In genomic region chrX:1248381-1249061, GRCh38 we compare ENCODE assay signal across 9 cellular contexts. TPM values are rescaled to one million over a fixed set of nuclear protein-coding genes. Genes with fewer than 3 reads are reported as not detected.
A peak's percentile ranks its signal among the peaks of the same experiment; 100 is the strongest.
DNase-seq lines count a peak whose midpoint lies in the region; ATAC-seq, FAIRE-seq and TF ChIP-seq lines count a peak whose summit lies in the region.
"Had no signal": no experiment of that assay in that cellular context is flagged by ENCODE, and none has a peak within 500 bp of the region (broad histone marks: within the 10 kb centered on the region; RNA-seq: fewer than 3 reads in every experiment).

No MANE protein-coding gene starts in this region.

- H3K27ac ChIP-seq in HL-60 (replicated peaks) (peak overlapping the region; percentile 68), GM12878 (ENCODE audit: control insufficient read depth, insufficient read depth) (no peak overlapping the region), neural progenitor cell (peak overlapping the region; percentile 98)

- H3K79me2 ChIP-seq in GM12878 (ENCODE audit: control insufficient read depth, insufficient read depth, low read length) (no peaks in the 10 kb centered on the region), neural progenitor cell (ENCODE audit: low read depth) (peaks cover 8% of the 10 kb centered on the region)

- H4K20me1 ChIP-seq in GM12878 (ENCODE audit: control insufficient read depth, insufficient read depth) (no peaks in the 10 kb centered on the region), neural progenitor cell (ENCODE audit: low read depth) (no peaks in the 10 kb centered on the region)

- BruUV-seq in GM12878 (replicated peaks; lab: Mats Ljungman, UMichigan): no TSS peak

- WGBS in GM12878 (ENCODE audit: insufficient coverage, insufficient replicate concordance, low lambda C conversion rate, missing lambda C conversion rate): 52% methylated on average over 22 of the region's 34 CpGs

- SMC1A ChIA-PET in GM12878 (lab: Charles Lee; ENCODE audit: uncharacterized antibody, unreplicated experiment): no interaction called here

- H3K4me1 ChIP-seq in GM12878 (ENCODE audit: control insufficient read depth, insufficient read depth, low read length) (peaks cover 13% of the 10 kb centered on the region), neural progenitor cell (peaks cover 15% of the 10 kb centered on the region)

- TF ChIP-seq CTCF in HL-60 (IDR thresholded peaks at IDR 0.05; ENCODE audit: insufficient read depth, low read length) (no peak), GM12878 (IDR thresholded peaks at IDR 0.05 in 2 of 3, conservative IDR thresholded peaks at IDR 0.05 in 1 of 3; ENCODE audit: control insufficient read depth in 2 of 3, extremely low read depth in 1 of 3, insufficient read depth in 1 of 3, low read depth in 3 of 3, low read length in 3 of 3) (no peak), neural progenitor cell (IDR thresholded peaks at IDR 0.05) (no peak)

- intact Hi-C loops in GM12878 (cut with micrococcal nuclease; ENCODE audit: unreplicated experiment): loop anchor here (5.0 to 10.0 kb wide), 2 partner anchors 74 to 934 kb away; partner anchors contain the start of gene GTPBP6

- FAIRE-seq in GM12878 (lab: Jason Lieb, UNC): no peak

- ATAC-seq in GM12878: no peak
- no peak for ATAC-seq in GM21423 (IDR thresholded peaks at IDR 0.05; ENCODE audit: unreplicated experiment)
- no peak for ATAC-seq in GM19397 (IDR thresholded peaks at IDR 0.05; ENCODE audit: unreplicated experiment)

- no peaks in the 10 kb centered on the region for H3K27me3 ChIP-seq in HL-60 (ENCODE audit: insufficient read depth, poor library complexity, severe bottlenecking)
- H3K27me3 ChIP-seq in GM12878 (replicated peaks in 1 of 2; ENCODE audit: control insufficient read depth in 2 of 2, insufficient read depth in 2 of 2, low read length in 1 of 2): no peaks in the 10 kb centered on the region
- no peaks in the 10 kb centered on the region for H3K27me3 ChIP-seq in neural progenitor cell

- DNase-seq in DMS114 treated with DMSO at 0.1 percent for 48 hours (lab: John Stamatoyannopoulos, UW; ENCODE audit: unreplicated experiment): peak; percentile 18
- DNase-seq in HL-60 (ENCODE audit: low read depth in 1 of 2, low spot score in 1 of 2): peak in 1 of 2 experiments; percentile 40
- no peak for DNase-seq in GM12878 (ENCODE audit: low read depth, low spot score)
- DNase-seq in neural progenitor cell (ENCODE audit: low spot score): peak; percentile 97
- no peak for DNase-seq in HPDE6-E6E7 (ENCODE audit: extremely low spot score)
- no peak for DNase-seq in NK-92 (lab: John Stamatoyannopoulos, UW; ENCODE audit: unreplicated experiment)

- H3K36me3 ChIP-seq in GM12878 (ENCODE audit: control insufficient read depth in 2 of 2, insufficient read depth in 2 of 2, low read length in 1 of 2): no peaks in the 10 kb centered on the region
- H3K36me3 ChIP-seq in neural progenitor cell: no peaks in the 10 kb centered on the region

- H3K4me2 ChIP-seq in GM12878 (ENCODE audit: control insufficient read depth, insufficient read depth) (peak overlapping the region; percentile 87), neural progenitor cell (peak overlapping the region; percentile 79)

- peaks cover 16% of the 10 kb centered on the region for H3K4me1 Mint-ChIP-seq in neural progenitor cell

- CTCF ChIA-PET in GM12878 (lab: Yijun Ruan, JAX): no interaction called here

- H3K4me3 ChIP-seq in HL-60 (replicated peaks; ENCODE audit: insufficient read depth, low read length): no peak overlapping the region; the same call in 1 of the 2 replicates
- H3K4me3 ChIP-seq in GM12878: no peak overlapping the region
- H3K4me3 ChIP-seq in neural progenitor cell: peak overlapping the region; percentile 43
- H3K4me3 ChIP-seq: lung had no signal

- in situ Hi-C loops in GM12878 (cut with MboI): no loop called here

- TF ChIP-seq POLR2A in GM12878 (IDR thresholded peaks at IDR 0.05; ENCODE audit: low read depth, low read length): no peak

- POLR2A ChIA-PET in GM12878 (lab: Charles Lee): no interaction called here

- peak overlapping the region; percentile 78 for H3K27ac Mint-ChIP-seq in neural progenitor cell

- peaks cover 51% of the 10 kb centered on the region for H3F3A ChIP-seq in neural progenitor cell (ENCODE audit: low read depth)

- H3K9me3 ChIP-seq in GM12878 (replicated peaks; ENCODE audit: control insufficient read depth, insufficient read depth, low read length): no peaks in the 10 kb centered on the region; the same call in 2 of the 3 replicates
- H3K9me3 ChIP-seq in neural progenitor cell (ENCODE audit: low read depth): no peaks in the 10 kb centered on the region

- H2AFZ ChIP-seq in GM12878 (ENCODE audit: control insufficient read depth, low read depth, low read length) (no peak overlapping the region), neural progenitor cell (replicated peaks) (no peak overlapping the region)

- RAD21 ChIA-PET in GM12878 (lab: Charles Lee; ENCODE audit: unreplicated experiment): no interaction called here

- no peak for TF ChIP-seq RAD21 in GM12878 (IDR thresholded peaks at IDR 0.05; ENCODE audit: insufficient read depth, low read depth, low read length)

- no peak overlapping the region for H3K9ac ChIP-seq in GM12878 (ENCODE audit: control insufficient read depth, insufficient read depth, low read length)
- no peak overlapping the region for H3K9ac ChIP-seq in neural progenitor cell

- no peak for TF ChIP-seq EP300 in GM12878 (IDR thresholded peaks at IDR 0.05; ENCODE audit: borderline replicate concordance in 1 of 2, control insufficient read depth in 1 of 2, low read depth in 2 of 2, low read length in 2 of 2)

- peaks cover 26% of the 10 kb centered on the region for H3K9me3 Mint-ChIP-seq in neural progenitor cell

- peaks cover 6% of the 10 kb centered on the region for H3K27me3 Mint-ChIP-seq in neural progenitor cell (ENCODE audit: insufficient read depth, low read depth)

- H3K36me3 Mint-ChIP-seq in neural progenitor cell: peaks cover 10% of the 10 kb centered on the region

- peak overlapping the region; percentile 78 for H3K4me3 Mint-ChIP-seq in neural progenitor cell

TF ChIP-seq in GM12878, 131 proteins besides CTCF, POLR2A, EP300 and RAD21 (continues in another document):
- TF ChIP-seq TAF1 (IDR thresholded peaks at IDR 0.05; ENCODE audit: borderline replicate concordance, low read depth, low read length): no peak
- no peak for TF ChIP-seq MTA2 (IDR thresholded peaks at IDR 0.05; ENCODE audit: low read depth)
- no peak for TF ChIP-seq RELA (IDR thresholded peaks at IDR 0.05; ENCODE audit: borderline replicate concordance, partially characterized antibody)

RNA-seq across cellular contexts. Expression of gene CSF2RA, which starts 20.1 kb away (rescaled TPM):
- 0.86 and 1.6 TPM in 2 replicates for total RNA-seq in GM12878 (2013; cell fraction: nucleolus; rRNA removed)
- total RNA-seq in GM12878 (2014; rRNA removed): 0.40 TPM in 1 of 2 replicates, not detected in the other
- total RNA-seq in GM12878 (2014; rRNA removed; fragmentation: Illumina TruSeq; extraction: Trizol): 0.31 and 0.46 TPM in 2 replicates
- total RNA-seq in GM12878 (2021): 0.18 and 0.48 TPM in 2 replicates
- polyA plus RNA-seq in GM12878 (2011; ENCODE audit: low read depth): 0.37 TPM
- polyA plus RNA-seq in GM12878 (2011; rRNA removed): 0.16 TPM in 1 of 2 replicates, not detected in the other
- 0.15 and 0.16 TPM in 2 replicates for polyA plus RNA-seq in GM12878 (2011; cell fraction: cytosol; rRNA removed)
- 0.15 TPM in 1 of 2 replicates, not detected in the other for polyA plus RNA-seq in GM12878 (2011; cell fraction: nucleus; rRNA removed)
- polyA plus RNA-seq in GM12878 (2012): 0.42 and 0.53 TPM in 2 replicates
- 0.21 and 1.4 TPM in 2 replicates for polyA plus RNA-seq in GM12878 (2014; fragmentation: Illumina TruSeq; extraction: Trizol)
- polyA plus RNA-seq in GM12878 (2014; fragmentation: Nextera tagmentation; extraction: Ambion mirVana): under 1 TPM; 0.18 to 0.48 TPM
- polyA plus RNA-seq in GM12878 (2014; rRNA removed): 0.54 and 0.86 TPM in 2 replicates
- polyA plus RNA-seq in GM12878 (2016; fragmentation: Nextera tagmentation; extraction: Ambion mirVana): under 1 TPM in 1 of 2 experiments, not detected in 1; 0.57 TPM
- 0.10 and 0.37 TPM in 2 replicates for polyA minus RNA-seq in GM12878 (2011; rRNA and poly(A)+ RNA removed)
- polyA minus RNA-seq in GM12878 (2011; cell fraction: cytosol; rRNA and poly(A)+ RNA removed): 2.9 and 3.6 TPM in 2 replicates
- not detected in 2 replicates for polyA minus RNA-seq in GM12878 (2011; cell fraction: nucleus; rRNA and poly(A)+ RNA removed)
- total RNA-seq in neural progenitor cell (ENCODE audit: low replicate concordance): 4.6 and 5.8 TPM in 2 replicates

RNA-seq across cellular contexts. Expression of gene CRLF2, which starts 36.1 kb away (rescaled TPM):
- 24.3 and 25.4 TPM in 2 replicates for total RNA-seq in GM12878 (2013; cell fraction: nucleolus; rRNA removed)
- 6.5 and 7.2 TPM in 2 replicates for total RNA-seq in GM12878 (2014; rRNA removed)
- 4.9 and 5.1 TPM in 2 replicates for total RNA-seq in GM12878 (2014; rRNA removed; fragmentation: Illumina TruSeq; extraction: Trizol)
- 5.3 and 5.8 TPM in 2 replicates for total RNA-seq in GM12878 (2021)
- 1.2 TPM for polyA plus RNA-seq in GM12878 (2011; ENCODE audit: low read depth)
- polyA plus RNA-seq in GM12878 (2011; rRNA removed): 2.6 and 3.2 TPM in 2 replicates
- polyA plus RNA-seq in GM12878 (2011; cell fraction: cytosol; rRNA removed): 2.8 and 3.5 TPM in 2 replicates
- 2.5 and 2.9 TPM in 2 replicates for polyA plus RNA-seq in GM12878 (2011; cell fraction: nucleus; rRNA removed)
- 0.94 and 1.8 TPM in 2 replicates for polyA plus RNA-seq in GM12878 (2012)
- 4.1 and 4.3 TPM in 2 replicates for polyA plus RNA-seq in GM12878 (2014; fragmentation: Illumina TruSeq; extraction: Trizol)
- polyA plus RNA-seq in GM12878 (2014; fragmentation: Nextera tagmentation; extraction: Ambion mirVana): 1 to 10 TPM; 2.7 to 3.0 TPM
- 6.4 and 6.8 TPM in 2 replicates for polyA plus RNA-seq in GM12878 (2014; rRNA removed)
- polyA plus RNA-seq in GM12878 (2016; fragmentation: Nextera tagmentation; extraction: Ambion mirVana): 1 to 10 TPM; 3.9 to 5.1 TPM
- 2.9 and 5.8 TPM in 2 replicates for polyA minus RNA-seq in GM12878 (2011; rRNA and poly(A)+ RNA removed)
- polyA minus RNA-seq in GM12878 (2011; cell fraction: cytosol; rRNA and poly(A)+ RNA removed): 0.83 and 2.7 TPM in 2 replicates
- polyA minus RNA-seq in GM12878 (2011; cell fraction: nucleus; rRNA and poly(A)+ RNA removed): 1.1 and 2.1 TPM in 2 replicates
- total RNA-seq in neural progenitor cell (ENCODE audit: low replicate concordance): not detected in 2 replicates

Comparison
In these comparisons a context has a peak if more than half of its experiments do, and no peak if none do; other contexts are left out.
1. DNase-seq: peak in DMS114 treated with DMSO at 0.1 percent for 48 hours (single experiment) and neural progenitor cell (single experiment); none in GM12878 (single experiment), HPDE6-E6E7 (single experiment) and NK-92 (single experiment).